ENCODE assay signal across 17 cellular contexts in genomic region chr15:90325677-90326200, GRCh38.
"Had no signal": no experiment of that assay in that cellular context is flagged by ENCODE, and none has a peak within 500 bp of the region (broad histone marks: within the 10 kb centered on the region; RNA-seq: fewer than 3 reads in every experiment).

No MANE protein-coding gene starts in this region.

- H3K27me3 ChIP-seq: ascending aorta, suprapubic skin, transverse colon had no signal

- H3K4me1 ChIP-seq: ascending aorta, suprapubic skin had no signal

- H3K27ac ChIP-seq: ascending aorta, suprapubic skin, transverse colon had no signal

- DNase-seq: activated CD4-positive, alpha-beta memory T cell treated with anti-CD3 and anti-CD28 coated beads, Interleukin-2, amount 10 ng/mL, durations not matched to agents 7 days and 5 days; activated CD4-positive, alpha-beta T cell treated with anti-CD3 and anti-CD28 coated beads for 4 hours; activated effector memory CD4-positive, alpha-beta T cell treated with anti-CD3 and anti-CD28 coated beads, Interleukin-2, amount 50 U/mL, for 16 hours; activated naive CD4-positive, alpha-beta T cell treated with anti-CD3 and anti-CD28 coated beads, Interleukin-2, amount 50 U/mL, for 16 hours; activated T-cell treated with anti-CD3 and anti-CD28 coated beads, Interleukin-2, amount 50 U/mL, for 48 hours; effector memory CD4-positive, alpha-beta T cell; left cardiac atrium; mesenchymal stem cell; naive thymus-derived CD8-positive, alpha-beta T cell; nucleus accumbens; posterior cingulate gyrus; stimulated activated CD4-positive, alpha-beta T cell treated with anti-CD3 and anti-CD28 coated beads, Interleukin-2, amount 100 ng/mL, for 24 hours; transverse colon had no signal

- H3K9me3 ChIP-seq: ascending aorta, suprapubic skin, transverse colon had no signal

- H3K4me3 ChIP-seq: ascending aorta, suprapubic skin, transverse colon had no signal

- ATAC-seq: left cardiac atrium; naive thymus-derived CD8-positive, alpha-beta T cell; WTC11 had no signal

- H3K36me3 ChIP-seq: ascending aorta, suprapubic skin, transverse colon had no signal

- FAIRE-seq: endothelial cell of umbilical vein had no signal
